1 cellular context compared by ENCODE assay signal in genomic region chr4:94814237-94814636, GRCh38.
TF ChIP-seq lines count a peak whose summit lies in the region.

No MANE protein-coding gene starts in this region.

TF ChIP-seq in IMR-90, 13 proteins besides CTCF, POLR2A, EP300 and RAD21 (continued from another document):
- TF ChIP-seq RCOR1 (IDR thresholded peaks at IDR 0.05; ENCODE audit: insufficient replicate concordance, low read length) (no peak), MAFK (IDR thresholded peaks at IDR 0.05; ENCODE audit: low read depth, low read length) (no peak), BHLHE40 (IDR thresholded peaks at IDR 0.05; ENCODE audit: low read depth, low read length) (no peak)
